Comparison of ENCODE assay signal across 8 cellular contexts in the genomic region with DNA sequence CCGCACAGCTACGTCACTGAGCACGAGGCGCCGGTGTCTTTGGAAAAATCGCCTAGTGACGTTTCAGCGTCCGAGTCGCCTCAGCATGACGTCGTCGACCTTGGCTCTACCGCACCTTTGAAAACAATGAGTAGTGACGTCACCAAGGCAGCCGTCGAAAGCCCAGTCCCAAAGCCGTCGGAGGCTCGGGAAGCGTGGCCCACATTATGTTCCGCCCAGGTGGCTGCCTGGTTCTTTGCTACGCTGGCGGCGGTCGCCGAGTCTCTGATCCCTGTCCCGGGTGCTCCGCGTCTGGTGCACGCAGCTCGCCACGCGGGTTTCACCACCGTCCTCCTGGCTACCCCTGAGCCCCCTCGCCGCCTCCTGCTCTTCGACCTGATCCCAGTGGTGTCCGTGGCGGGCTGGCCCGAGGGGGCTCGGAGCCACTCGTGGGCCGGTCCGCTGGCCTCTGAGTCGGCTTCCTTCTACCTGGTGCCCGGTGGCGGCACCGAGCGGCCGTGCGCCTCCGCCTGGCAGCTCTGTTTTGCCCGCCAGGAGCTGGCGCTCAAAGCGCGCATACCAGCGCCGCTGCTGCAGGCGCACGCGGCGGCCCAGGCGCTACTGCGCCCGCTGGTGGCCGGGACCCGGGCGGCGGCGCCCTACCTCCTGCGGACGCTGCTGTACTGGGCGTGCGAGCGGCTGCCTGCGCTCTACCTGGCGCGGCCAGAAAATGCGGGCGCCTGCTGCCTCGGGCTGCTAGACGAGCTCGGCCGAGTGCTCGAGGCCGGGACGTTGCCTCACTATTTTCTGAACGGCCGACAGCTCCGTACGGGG. TPM values are rescaled to one million over a fixed set of nuclear protein-coding genes. Genes with fewer than 3 reads are reported as not detected.
DNase-seq lines count a peak whose midpoint lies in the region; TF ChIP-seq lines count a peak whose summit lies in the region.

No MANE protein-coding gene starts in this region.

- peak; percentile 27 to 42 for DNase-seq in NCI-H187 (lab: John Stamatoyannopoulos, UW)
- DNase-seq in NCI-H187 treated with DMSO at 0.1 percent for 48 hours (lab: John Stamatoyannopoulos, UW) = no peak
- peak; percentile 16 for DNase-seq in NCI-H2107 (lab: John Stamatoyannopoulos, UW)
- peak; percentile 65 to 89 for DNase-seq in T47D (ENCODE audit: low read depth in 1 of 2, low spot score in 1 of 2)
- no peak for DNase-seq in H4 (ENCODE audit: low spot score)

- H3K27ac ChIP-seq in VCaP = peak overlapping the region; percentile 67
- H3K27ac ChIP-seq in iPS-20b (ENCODE audit: low read length) = no peak overlapping the region

- peak; percentile 87 for TF ChIP-seq CTCF in VCaP (conservative IDR thresholded peaks at IDR 0.05)

- no peaks in the 10 kb centered on the region for H3K36me3 ChIP-seq in iPS-20b (ENCODE audit: insufficient read depth, low read depth, low read length)
- H3K36me3 ChIP-seq in skeletal muscle satellite cell (ENCODE audit: insufficient read depth, low read length) = no peaks in the 10 kb centered on the region

- peak overlapping the region; percentile 86 for H3K4me3 ChIP-seq in iPS-20b (ENCODE audit: low read length)
- peak overlapping the region; percentile 59 for H3K4me3 ChIP-seq in skeletal muscle satellite cell (ENCODE audit: low read length)

- H3K27me3 ChIP-seq in iPS-20b (ENCODE audit: insufficient read depth, low read length) (peaks cover 49% of the 10 kb centered on the region), skeletal muscle satellite cell (ENCODE audit: control insufficient read depth, insufficient read depth, low read length) (peaks cover 9% of the 10 kb centered on the region)

- H3K9me3 ChIP-seq in iPS-20b (ENCODE audit: insufficient read depth, low read depth, low read length) = no peaks in the 10 kb centered on the region
- H3K9me3 ChIP-seq in skeletal muscle satellite cell (replicated peaks; ENCODE audit: low read length) = no peaks in the 10 kb centered on the region

- H3K9ac ChIP-seq in iPS-20b (ENCODE audit: low read depth, low read length) (peak overlapping the region; percentile 63; the same call in 1 of the 2 replicates), skeletal muscle satellite cell (ENCODE audit: low read depth, low read length) (no peak overlapping the region)

- peaks cover 26% of the 10 kb centered on the region; the same call in 1 of the 2 replicates for H3K4me1 ChIP-seq in iPS-20b (ENCODE audit: insufficient read depth, low read length)
- peaks cover 41% of the 10 kb centered on the region for H3K4me1 ChIP-seq in skeletal muscle satellite cell (ENCODE audit: control insufficient read depth, insufficient read depth, low read length)

- H3K4me2 ChIP-seq in skeletal muscle satellite cell (ENCODE audit: low read length) = peak overlapping the region; percentile 90

- in situ Hi-C loops in T47D (cut with HindIII; ENCODE audit: low pct_unique_long_range_greater_than_20kb, low sequenced_read_pairs) = no loop called here

RNA-seq across cellular contexts. Expression of a gene that starts 1.5 kb away (rescaled TPM):
- 1.0 and 1.7 TPM in 2 replicates for total RNA-seq in skeletal muscle satellite cell (2012; rRNA removed)
- total RNA-seq in H4 (2014; rRNA removed; shearing (Covaris generic)) = 0.81 and 2.0 TPM in 2 replicates

RNA-seq across cellular contexts. Expression of a gene that starts 2.5 kb away (rescaled TPM):
- total RNA-seq in skeletal muscle satellite cell (2012; rRNA removed) = 0.25 and 2.4 TPM in 2 replicates
- total RNA-seq in H4 (2014; rRNA removed; shearing (Covaris generic)) = not detected in 2 replicates

RNA-seq across cellular contexts. Expression of a gene that starts 8.1 kb away (rescaled TPM):
- total RNA-seq in skeletal muscle satellite cell (2012; rRNA removed) = 2.3 and 7.2 TPM in 2 replicates
- total RNA-seq in H4 (2014; rRNA removed; shearing (Covaris generic)) = 4.4 and 6.3 TPM in 2 replicates

RNA-seq across cellular contexts. Expression of a gene that starts 8.1 kb away (rescaled TPM):
- total RNA-seq in skeletal muscle satellite cell (2012; rRNA removed) = not detected in 2 replicates
- total RNA-seq in H4 (2014; rRNA removed; shearing (Covaris generic)) = not detected in 2 replicates

RNA-seq across cellular contexts. Expression of a gene that starts 11.3 kb away (rescaled TPM):
- not detected in 2 replicates for total RNA-seq in skeletal muscle satellite cell (2012; rRNA removed)
- total RNA-seq in H4 (2014; rRNA removed; shearing (Covaris generic)) = not detected in 2 replicates

Comparison
In these comparisons a context has a peak if more than half of its experiments do, and no peak if none do; other contexts are left out.
1. DNase-seq: peak in NCI-H187 (2 of 2), NCI-H2107 (single experiment) and T47D (2 of 2); none in NCI-H187 treated with DMSO at 0.1 percent for 48 hours (single experiment) and H4 (single experiment).